Comparison of ENCODE assay signal across 1 cellular context in the genomic region with DNA sequence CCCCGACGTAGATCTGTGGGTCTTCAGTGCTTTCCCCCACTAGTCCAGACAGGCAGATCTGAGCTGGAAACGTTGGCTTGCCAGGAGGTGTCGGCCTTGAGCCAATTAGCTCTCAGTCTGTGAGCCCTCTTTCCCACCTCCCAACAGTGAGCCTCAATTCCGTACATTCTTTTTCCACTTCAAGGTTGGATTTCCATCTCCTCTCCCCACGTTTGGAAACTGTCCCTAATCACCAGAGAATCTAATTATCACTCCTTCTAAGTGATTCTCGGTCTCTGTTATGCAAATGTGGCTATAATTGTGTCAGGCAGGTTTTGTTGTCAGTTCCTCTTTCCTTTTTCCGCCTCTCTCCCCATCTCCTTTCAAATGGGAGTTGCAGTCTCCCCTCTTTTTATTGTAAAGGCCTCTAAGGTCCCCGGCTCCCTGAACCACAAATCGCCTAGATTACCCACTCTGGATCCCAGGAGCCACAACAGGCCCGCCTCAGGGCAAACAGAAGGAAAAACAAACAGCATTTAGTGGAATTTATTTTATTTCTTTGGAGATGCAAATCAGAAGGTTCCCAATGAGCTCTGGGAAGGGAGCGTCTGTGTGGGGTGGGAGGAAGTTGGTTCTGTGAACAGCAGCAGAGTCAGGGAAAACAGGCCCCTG.
A peak's percentile ranks its signal among the peaks of the same experiment; 100 is the strongest.
TF ChIP-seq lines count a peak whose summit lies in the region.

No MANE protein-coding gene starts in this region.

TF ChIP-seq in GM12878, 131 proteins besides CTCF, POLR2A, EP300 and RAD21 (continued from another document and continues in another):
- TF ChIP-seq, protein P1, sequence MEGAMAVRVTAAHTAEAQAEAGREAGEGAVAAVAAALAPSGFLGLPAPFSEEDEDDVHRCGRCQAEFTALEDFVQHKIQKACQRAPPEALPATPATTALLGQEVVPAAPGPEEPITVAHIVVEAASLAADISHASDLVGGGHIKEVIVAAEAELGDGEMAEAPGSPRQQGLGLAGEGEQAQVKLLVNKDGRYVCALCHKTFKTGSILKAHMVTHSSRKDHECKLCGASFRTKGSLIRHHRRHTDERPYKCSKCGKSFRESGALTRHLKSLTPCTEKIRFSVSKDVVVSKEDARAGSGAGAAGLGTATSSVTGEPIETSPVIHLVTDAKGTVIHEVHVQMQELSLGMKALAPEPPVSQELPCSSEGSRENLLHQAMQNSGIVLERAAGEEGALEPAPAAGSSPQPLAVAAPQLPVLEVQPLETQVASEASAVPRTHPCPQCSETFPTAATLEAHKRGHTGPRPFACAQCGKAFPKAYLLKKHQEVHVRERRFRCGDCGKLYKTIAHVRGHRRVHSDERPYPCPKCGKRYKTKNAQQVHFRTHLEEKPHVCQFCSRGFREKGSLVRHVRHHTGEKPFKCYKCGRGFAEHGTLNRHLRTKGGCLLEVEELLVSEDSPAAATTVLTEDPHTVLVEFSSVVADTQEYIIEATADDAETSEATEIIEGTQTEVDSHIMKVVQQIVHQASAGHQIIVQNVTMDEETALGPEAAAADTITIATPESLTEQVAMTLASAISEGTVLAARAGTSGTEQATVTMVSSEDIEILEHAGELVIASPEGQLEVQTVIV (IDR thresholded peaks at IDR 0.05; ENCODE audit: borderline replicate concordance, partially characterized antibody) = no peak
- TF ChIP-seq POLR2AphosphoS2 (IDR thresholded peaks at IDR 0.05; ENCODE audit: low read depth, low read length) = no peak
- TF ChIP-seq, protein P2, sequence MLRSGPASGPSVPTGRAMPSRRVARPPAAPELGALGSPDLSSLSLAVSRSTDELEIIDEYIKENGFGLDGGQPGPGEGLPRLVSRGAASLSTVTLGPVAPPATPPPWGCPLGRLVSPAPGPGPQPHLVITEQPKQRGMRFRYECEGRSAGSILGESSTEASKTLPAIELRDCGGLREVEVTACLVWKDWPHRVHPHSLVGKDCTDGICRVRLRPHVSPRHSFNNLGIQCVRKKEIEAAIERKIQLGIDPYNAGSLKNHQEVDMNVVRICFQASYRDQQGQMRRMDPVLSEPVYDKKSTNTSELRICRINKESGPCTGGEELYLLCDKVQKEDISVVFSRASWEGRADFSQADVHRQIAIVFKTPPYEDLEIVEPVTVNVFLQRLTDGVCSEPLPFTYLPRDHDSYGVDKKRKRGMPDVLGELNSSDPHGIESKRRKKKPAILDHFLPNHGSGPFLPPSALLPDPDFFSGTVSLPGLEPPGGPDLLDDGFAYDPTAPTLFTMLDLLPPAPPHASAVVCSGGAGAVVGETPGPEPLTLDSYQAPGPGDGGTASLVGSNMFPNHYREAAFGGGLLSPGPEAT (IDR thresholded peaks at IDR 0.05; ENCODE audit: low read depth) = peak; percentile 92
- TF ChIP-seq, protein P3, sequence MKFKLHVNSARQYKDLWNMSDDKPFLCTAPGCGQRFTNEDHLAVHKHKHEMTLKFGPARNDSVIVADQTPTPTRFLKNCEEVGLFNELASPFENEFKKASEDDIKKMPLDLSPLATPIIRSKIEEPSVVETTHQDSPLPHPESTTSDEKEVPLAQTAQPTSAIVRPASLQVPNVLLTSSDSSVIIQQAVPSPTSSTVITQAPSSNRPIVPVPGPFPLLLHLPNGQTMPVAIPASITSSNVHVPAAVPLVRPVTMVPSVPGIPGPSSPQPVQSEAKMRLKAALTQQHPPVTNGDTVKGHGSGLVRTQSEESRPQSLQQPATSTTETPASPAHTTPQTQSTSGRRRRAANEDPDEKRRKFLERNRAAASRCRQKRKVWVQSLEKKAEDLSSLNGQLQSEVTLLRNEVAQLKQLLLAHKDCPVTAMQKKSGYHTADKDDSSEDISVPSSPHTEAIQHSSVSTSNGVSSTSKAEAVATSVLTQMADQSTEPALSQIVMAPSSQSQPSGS (IDR thresholded peaks at IDR 0.05; ENCODE audit: low read length) = no peak
- TF ChIP-seq, protein P4, sequence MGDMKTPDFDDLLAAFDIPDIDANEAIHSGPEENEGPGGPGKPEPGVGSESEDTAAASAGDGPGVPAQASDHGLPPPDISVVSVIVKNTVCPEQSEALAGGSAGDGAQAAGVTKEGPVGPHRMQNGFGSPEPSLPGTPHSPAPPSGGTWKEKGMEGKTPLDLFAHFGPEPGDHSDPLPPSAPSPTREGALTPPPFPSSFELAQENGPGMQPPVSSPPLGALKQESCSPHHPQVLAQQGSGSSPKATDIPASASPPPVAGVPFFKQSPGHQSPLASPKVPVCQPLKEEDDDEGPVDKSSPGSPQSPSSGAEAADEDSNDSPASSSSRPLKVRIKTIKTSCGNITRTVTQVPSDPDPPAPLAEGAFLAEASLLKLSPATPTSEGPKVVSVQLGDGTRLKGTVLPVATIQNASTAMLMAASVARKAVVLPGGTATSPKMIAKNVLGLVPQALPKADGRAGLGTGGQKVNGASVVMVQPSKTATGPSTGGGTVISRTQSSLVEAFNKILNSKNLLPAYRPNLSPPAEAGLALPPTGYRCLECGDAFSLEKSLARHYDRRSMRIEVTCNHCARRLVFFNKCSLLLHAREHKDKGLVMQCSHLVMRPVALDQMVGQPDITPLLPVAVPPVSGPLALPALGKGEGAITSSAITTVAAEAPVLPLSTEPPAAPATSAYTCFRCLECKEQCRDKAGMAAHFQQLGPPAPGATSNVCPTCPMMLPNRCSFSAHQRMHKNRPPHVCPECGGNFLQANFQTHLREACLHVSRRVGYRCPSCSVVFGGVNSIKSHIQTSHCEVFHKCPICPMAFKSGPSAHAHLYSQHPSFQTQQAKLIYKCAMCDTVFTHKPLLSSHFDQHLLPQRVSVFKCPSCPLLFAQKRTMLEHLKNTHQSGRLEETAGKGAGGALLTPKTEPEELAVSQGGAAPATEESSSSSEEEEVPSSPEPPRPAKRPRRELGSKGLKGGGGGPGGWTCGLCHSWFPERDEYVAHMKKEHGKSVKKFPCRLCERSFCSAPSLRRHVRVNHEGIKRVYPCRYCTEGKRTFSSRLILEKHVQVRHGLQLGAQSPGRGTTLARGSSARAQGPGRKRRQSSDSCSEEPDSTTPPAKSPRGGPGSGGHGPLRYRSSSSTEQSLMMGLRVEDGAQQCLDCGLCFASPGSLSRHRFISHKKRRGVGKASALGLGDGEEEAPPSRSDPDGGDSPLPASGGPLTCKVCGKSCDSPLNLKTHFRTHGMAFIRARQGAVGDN (IDR thresholded peaks at IDR 0.05) = no peak
- no peak for TF ChIP-seq STAT3 (IDR thresholded peaks at IDR 0.05; ENCODE audit: low read depth, low read length)
- peak; percentile 98 for TF ChIP-seq MTA2 (IDR thresholded peaks at IDR 0.05; ENCODE audit: low read depth)
- TF ChIP-seq YY1 (IDR thresholded peaks at IDR 0.05; ENCODE audit: low read depth, low read length) = no peak
- no peak for TF ChIP-seq NR2C2 (IDR thresholded peaks at IDR 0.05; ENCODE audit: borderline replicate concordance, control insufficient read depth, insufficient read length, low read depth)
- TF ChIP-seq SUPT20H (IDR thresholded peaks at IDR 0.05; ENCODE audit: borderline replicate concordance, control insufficient read depth, low read depth, low read length) = no peak
- no peak for TF ChIP-seq SREBF2 (IDR thresholded peaks at IDR 0.05; ENCODE audit: low read length)
- TF ChIP-seq MTA3 (IDR thresholded peaks at IDR 0.05; ENCODE audit: borderline replicate concordance, low read length) = no peak
- TF ChIP-seq ZNF384 (IDR thresholded peaks at IDR 0.05; ENCODE audit: borderline replicate concordance, low read depth, low read length) = no peak
- TF ChIP-seq NFXL1 (IDR thresholded peaks at IDR 0.05; ENCODE audit: borderline replicate concordance) = no peak
- TF ChIP-seq ZNF274 (IDR thresholded peaks at IDR 0.05; ENCODE audit: insufficient read depth, insufficient read length) = no peak
- peak; percentile 72; the same call in 1 of the 2 replicates for TF ChIP-seq BCL11A (IDR thresholded peaks at IDR 0.05; ENCODE audit: low read depth, low read length)
- TF ChIP-seq MEF2B (IDR thresholded peaks at IDR 0.05; ENCODE audit: partially characterized antibody, poor library complexity, severe bottlenecking) = peak; percentile 39
- peak; percentile 91 for TF ChIP-seq SPI1 (IDR thresholded peaks at IDR 0.05; ENCODE audit: borderline replicate concordance, insufficient read depth, low read depth, low read length)
- peak; percentile 94 for TF ChIP-seq IKZF1 (conservative IDR thresholded peaks at IDR 0.05)
- no peak for TF ChIP-seq MYB (IDR thresholded peaks at IDR 0.05; ENCODE audit: borderline replicate concordance, low read depth, low read length)
- no peak for TF ChIP-seq ZNF24 (IDR thresholded peaks at IDR 0.05)
- 0 out of 2 replicates have a peak, but pooled peaks have one; percentile 13 for TF ChIP-seq ATF7 (IDR thresholded peaks at IDR 0.05; ENCODE audit: low read depth)
- 0 out of 2 replicates have a peak, but pooled peaks have one; percentile 42 for TF ChIP-seq SMARCA5 (IDR thresholded peaks at IDR 0.05)
- no peak for TF ChIP-seq ETV6 (conservative IDR thresholded peaks at IDR 0.05 in 1 of 2, IDR thresholded peaks at IDR 0.05 in 1 of 2; ENCODE audit: borderline replicate concordance in 1 of 2, low read depth in 1 of 2)
- TF ChIP-seq, protein P5, sequence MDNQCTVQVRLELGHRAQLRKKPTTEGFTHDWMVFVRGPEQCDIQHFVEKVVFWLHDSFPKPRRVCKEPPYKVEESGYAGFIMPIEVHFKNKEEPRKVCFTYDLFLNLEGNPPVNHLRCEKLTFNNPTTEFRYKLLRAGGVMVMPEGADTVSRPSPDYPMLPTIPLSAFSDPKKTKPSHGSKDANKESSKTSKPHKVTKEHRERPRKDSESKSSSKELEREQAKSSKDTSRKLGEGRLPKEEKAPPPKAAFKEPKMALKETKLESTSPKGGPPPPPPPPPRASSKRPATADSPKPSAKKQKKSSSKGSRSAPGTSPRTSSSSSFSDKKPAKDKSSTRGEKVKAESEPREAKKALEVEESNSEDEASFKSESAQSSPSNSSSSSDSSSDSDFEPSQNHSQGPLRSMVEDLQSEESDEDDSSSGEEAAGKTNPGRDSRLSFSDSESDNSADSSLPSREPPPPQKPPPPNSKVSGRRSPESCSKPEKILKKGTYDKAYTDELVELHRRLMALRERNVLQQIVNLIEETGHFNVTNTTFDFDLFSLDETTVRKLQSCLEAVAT (IDR thresholded peaks at IDR 0.05) = 0 out of 2 replicates have a peak, but pooled peaks have one; percentile 31
- TF ChIP-seq, protein P6, sequence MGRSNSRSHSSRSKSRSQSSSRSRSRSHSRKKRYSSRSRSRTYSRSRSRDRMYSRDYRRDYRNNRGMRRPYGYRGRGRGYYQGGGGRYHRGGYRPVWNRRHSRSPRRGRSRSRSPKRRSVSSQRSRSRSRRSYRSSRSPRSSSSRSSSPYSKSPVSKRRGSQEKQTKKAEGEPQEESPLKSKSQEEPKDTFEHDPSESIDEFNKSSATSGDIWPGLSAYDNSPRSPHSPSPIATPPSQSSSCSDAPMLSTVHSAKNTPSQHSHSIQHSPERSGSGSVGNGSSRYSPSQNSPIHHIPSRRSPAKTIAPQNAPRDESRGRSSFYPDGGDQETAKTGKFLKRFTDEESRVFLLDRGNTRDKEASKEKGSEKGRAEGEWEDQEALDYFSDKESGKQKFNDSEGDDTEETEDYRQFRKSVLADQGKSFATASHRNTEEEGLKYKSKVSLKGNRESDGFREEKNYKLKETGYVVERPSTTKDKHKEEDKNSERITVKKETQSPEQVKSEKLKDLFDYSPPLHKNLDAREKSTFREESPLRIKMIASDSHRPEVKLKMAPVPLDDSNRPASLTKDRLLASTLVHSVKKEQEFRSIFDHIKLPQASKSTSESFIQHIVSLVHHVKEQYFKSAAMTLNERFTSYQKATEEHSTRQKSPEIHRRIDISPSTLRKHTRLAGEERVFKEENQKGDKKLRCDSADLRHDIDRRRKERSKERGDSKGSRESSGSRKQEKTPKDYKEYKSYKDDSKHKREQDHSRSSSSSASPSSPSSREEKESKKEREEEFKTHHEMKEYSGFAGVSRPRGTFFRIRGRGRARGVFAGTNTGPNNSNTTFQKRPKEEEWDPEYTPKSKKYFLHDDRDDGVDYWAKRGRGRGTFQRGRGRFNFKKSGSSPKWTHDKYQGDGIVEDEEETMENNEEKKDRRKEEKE (IDR thresholded peaks at IDR 0.05) = no peak
- TF ChIP-seq PAX5 (IDR thresholded peaks at IDR 0.05; ENCODE audit: borderline replicate concordance, low read depth, low read length) = no peak
- TF ChIP-seq ZNF622 (IDR thresholded peaks at IDR 0.05) = no peak
- no peak for TF ChIP-seq NFYA (IDR thresholded peaks at IDR 0.05; ENCODE audit: borderline replicate concordance, low read depth, low read length)
- TF ChIP-seq NR2F1 (conservative IDR thresholded peaks at IDR 0.05) = 0 out of 2 replicates have a peak, but pooled peaks have one; percentile 13
- no peak for TF ChIP-seq MEF2A (IDR thresholded peaks at IDR 0.05; ENCODE audit: insufficient read depth, low read depth, low read length)
- peak; percentile 73 for TF ChIP-seq IRF4 (IDR thresholded peaks at IDR 0.05; ENCODE audit: low read depth, low read length)
- TF ChIP-seq, protein P7, sequence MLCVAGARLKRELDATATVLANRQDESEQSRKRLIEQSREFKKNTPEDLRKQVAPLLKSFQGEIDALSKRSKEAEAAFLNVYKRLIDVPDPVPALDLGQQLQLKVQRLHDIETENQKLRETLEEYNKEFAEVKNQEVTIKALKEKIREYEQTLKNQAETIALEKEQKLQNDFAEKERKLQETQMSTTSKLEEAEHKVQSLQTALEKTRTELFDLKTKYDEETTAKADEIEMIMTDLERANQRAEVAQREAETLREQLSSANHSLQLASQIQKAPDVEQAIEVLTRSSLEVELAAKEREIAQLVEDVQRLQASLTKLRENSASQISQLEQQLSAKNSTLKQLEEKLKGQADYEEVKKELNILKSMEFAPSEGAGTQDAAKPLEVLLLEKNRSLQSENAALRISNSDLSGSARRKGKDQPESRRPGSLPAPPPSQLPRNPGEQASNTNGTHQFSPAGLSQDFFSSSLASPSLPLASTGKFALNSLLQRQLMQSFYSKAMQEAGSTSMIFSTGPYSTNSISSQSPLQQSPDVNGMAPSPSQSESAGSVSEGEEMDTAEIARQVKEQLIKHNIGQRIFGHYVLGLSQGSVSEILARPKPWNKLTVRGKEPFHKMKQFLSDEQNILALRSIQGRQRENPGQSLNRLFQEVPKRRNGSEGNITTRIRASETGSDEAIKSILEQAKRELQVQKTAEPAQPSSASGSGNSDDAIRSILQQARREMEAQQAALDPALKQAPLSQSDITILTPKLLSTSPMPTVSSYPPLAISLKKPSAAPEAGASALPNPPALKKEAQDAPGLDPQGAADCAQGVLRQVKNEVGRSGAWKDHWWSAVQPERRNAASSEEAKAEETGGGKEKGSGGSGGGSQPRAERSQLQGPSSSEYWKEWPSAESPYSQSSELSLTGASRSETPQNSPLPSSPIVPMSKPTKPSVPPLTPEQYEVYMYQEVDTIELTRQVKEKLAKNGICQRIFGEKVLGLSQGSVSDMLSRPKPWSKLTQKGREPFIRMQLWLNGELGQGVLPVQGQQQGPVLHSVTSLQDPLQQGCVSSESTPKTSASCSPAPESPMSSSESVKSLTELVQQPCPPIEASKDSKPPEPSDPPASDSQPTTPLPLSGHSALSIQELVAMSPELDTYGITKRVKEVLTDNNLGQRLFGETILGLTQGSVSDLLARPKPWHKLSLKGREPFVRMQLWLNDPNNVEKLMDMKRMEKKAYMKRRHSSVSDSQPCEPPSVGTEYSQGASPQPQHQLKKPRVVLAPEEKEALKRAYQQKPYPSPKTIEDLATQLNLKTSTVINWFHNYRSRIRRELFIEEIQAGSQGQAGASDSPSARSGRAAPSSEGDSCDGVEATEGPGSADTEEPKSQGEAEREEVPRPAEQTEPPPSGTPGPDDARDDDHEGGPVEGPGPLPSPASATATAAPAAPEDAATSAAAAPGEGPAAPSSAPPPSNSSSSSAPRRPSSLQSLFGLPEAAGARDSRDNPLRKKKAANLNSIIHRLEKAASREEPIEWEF (IDR thresholded peaks at IDR 0.05; ENCODE audit: insufficient replicate concordance, low read depth, low read length) = no peak
- peak; percentile 51; the same call in 1 of the 2 replicates for TF ChIP-seq EED (IDR thresholded peaks at IDR 0.05; ENCODE audit: low read depth)
- TF ChIP-seq POU2F2 (IDR thresholded peaks at IDR 0.05; ENCODE audit: borderline replicate concordance, low read depth, low read length) = peak; percentile 97
- TF ChIP-seq RBBP5 (conservative IDR thresholded peaks at IDR 0.05) = no peak
- TF ChIP-seq KAT2A (conservative IDR thresholded peaks at IDR 0.05; ENCODE audit: control insufficient read depth, low read depth, low read length) = no peak
- TF ChIP-seq KLF5 (IDR thresholded peaks at IDR 0.05; ENCODE audit: partially characterized antibody) = no peak
